ENCODE assay signal across 1 cellular context in the genomic region with DNA sequence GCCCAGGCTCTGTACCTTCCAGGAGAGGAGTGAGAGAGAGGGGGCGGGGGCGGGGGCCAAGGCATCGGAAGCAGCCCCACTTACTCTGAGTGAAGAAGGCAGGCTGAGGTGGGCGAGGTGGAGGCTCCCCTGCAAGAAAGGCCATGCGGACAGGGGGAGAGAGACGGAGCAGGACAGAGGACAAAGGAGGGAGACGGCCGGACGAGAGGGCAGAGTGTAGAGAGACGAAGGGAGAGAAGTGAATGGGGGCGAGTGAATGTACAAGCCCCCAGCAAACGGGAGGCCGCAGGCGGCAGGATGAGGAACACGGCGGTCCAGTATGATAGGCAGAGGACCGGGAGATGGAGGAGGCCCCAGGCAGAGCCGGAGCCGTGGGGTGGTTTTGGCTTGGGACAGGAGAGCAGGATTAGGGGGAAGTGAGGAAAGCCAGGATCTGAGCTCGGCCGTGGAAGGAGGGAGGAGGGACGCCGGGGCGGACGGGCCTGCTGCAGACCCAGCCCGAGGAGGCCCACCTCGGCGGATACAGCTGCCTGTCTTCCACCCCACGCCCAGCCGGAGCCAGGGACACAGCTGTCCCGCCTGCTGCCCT.
TF ChIP-seq lines count a peak whose summit lies in the region.

No MANE protein-coding gene starts in this region.

TF ChIP-seq in WTC11, 78 proteins besides CTCF, POLR2A, EP300 and RAD21 (continued from another document):
- TF ChIP-seq ATF3 (CRISPR knock-in tag; conservative IDR thresholded peaks at IDR 0.05) (no peak), ZMAT4 (CRISPR knock-in tag; IDR thresholded peaks at IDR 0.05) (no peak)
- TF ChIP-seq, protein P1, sequence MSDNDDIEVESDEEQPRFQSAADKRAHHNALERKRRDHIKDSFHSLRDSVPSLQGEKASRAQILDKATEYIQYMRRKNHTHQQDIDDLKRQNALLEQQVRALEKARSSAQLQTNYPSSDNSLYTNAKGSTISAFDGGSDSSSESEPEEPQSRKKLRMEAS (CRISPR knock-in tag; IDR thresholded peaks at IDR 0.05), result no peak
TF ChIP-seq in WTC11: peak in this region for 0.
